ENCODE assay signal across 1 cellular context in the genomic region with DNA sequence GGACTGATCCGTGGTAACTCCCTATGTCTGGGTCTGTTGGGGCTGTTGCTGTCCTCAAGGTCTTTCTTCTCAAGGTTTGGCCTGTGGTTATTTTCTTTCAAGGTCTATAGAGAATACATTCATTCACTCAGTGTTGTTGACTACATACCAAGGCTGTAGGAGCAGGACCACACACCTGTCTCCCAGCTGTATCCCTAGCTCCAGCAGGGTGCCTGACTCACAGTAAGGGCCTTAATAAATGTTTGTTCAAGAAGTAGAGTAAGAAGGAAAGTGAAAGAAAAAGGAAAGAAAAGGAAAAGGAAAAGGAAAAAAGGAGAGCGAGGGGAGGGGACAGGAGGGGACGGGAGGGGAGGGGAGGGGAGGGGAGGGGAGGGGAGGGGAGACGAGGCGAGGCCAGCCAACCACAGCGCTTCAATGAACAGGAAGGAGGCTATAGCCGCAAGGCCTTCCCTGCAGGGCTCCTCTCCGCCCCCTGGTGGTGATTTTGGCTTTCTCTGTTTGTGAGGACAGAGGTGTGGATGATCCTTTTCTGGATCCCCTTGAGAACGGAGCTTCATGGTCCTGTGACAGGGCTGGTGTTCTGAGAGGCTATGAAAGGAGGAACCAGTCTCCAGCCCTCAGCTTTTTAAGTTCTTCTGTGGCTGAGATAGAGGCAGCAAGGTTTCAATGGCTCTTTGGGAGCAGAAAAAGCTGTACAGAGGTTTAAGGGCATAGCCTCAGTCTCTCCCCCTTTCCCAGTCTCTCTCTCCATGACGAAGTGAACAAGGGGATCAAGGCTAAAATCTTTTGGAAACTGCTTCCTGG.
TF ChIP-seq lines count a peak whose summit lies in the region.

No MANE protein-coding gene starts in this region.

TF ChIP-seq in GM12878, 131 proteins besides CTCF, POLR2A, EP300 and RAD21:
- TF ChIP-seq HDGF (IDR thresholded peaks at IDR 0.05): no peak
- TF ChIP-seq, protein P1, sequence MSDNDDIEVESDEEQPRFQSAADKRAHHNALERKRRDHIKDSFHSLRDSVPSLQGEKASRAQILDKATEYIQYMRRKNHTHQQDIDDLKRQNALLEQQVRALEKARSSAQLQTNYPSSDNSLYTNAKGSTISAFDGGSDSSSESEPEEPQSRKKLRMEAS (IDR thresholded peaks at IDR 0.05; ENCODE audit: low read depth, low read length): no peak
